ENCODE assay signal across 8 cellular contexts in the genomic region with DNA sequence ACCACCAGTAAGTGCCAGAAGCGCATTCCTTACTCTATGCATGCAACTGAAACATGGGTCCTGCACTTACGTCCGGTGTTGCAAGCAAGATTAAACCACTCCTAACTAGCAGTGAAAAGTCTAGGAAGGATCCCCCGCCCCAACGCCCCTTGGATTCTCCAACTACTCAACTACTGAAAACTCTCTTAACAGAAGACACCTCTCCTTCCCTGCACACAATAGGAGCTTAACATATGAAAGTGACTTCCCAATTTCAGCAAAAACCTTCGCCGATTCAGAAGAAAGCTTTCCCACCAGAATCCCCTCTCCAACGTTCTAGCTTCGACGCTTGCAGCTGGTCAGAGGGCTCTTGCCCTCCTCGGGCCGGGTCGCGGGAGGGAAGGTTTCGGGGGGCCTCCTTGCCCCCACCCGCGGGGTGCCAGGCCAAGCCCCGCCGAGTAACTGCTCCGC. TPM values are rescaled to one million over a fixed set of nuclear protein-coding genes. Genes with fewer than 3 reads are reported as not detected.
DNase-seq lines count a peak whose midpoint lies in the region; ATAC-seq and TF ChIP-seq lines count a peak whose summit lies in the region.

No MANE protein-coding gene starts in this region.

- peak overlapping the region; percentile 90 for H3K27ac ChIP-seq in CD4-positive, alpha-beta T cell (ENCODE audit: low read depth, low read length)
- H3K27ac ChIP-seq in epithelial cell of prostate: peak overlapping the region; percentile 99

- no peaks in the 10 kb centered on the region for H3K27me3 ChIP-seq in CD4-positive, alpha-beta T cell (ENCODE audit: control insufficient read depth, insufficient read depth, low read length)

- no peak for DNase-seq in CD4-positive, alpha-beta T cell
- no peak for DNase-seq in HFF-Myc (ENCODE audit: extremely low read depth, low read depth)
- DNase-seq in T-cell: peak in 7 of 34 experiments; percentile 1 to 23 (median 7)
- DNase-seq in epithelial cell of prostate (ENCODE audit: low read depth, low spot score): no peak
- DNase-seq in natural killer cell treated with Interleukin-12 subunit alpha and Interleukin-12 subunit beta and Interleukin-15 and Interleukin-18, amount 100 ng/mL, for 72 hours (ENCODE audit: low spot score): no peak

- peak overlapping the region; percentile 96 for H3K4me3 Mint-ChIP-seq in CD4-positive, alpha-beta T cell
- peak overlapping the region; percentile 86 to 95 (median 94) for H3K4me3 Mint-ChIP-seq in T-cell
- peak overlapping the region; percentile 88 for H3K4me3 Mint-ChIP-seq in natural killer cell treated with Interleukin-12 subunit alpha and Interleukin-12 subunit beta and Interleukin-15 and Interleukin-18, amount 100 ng/mL, for 72 hours

- no peak for ATAC-seq in CD4-positive, alpha-beta T cell (ENCODE audit: poor library complexity)
- ATAC-seq in T-cell (replicated peaks in 1 of 4) (no peak), GM21737 (IDR thresholded peaks at IDR 0.05; ENCODE audit: unreplicated experiment) (no peak), HG02798 (IDR thresholded peaks at IDR 0.05; ENCODE audit: poor library complexity, unreplicated experiment) (no peak), GM18868 (IDR thresholded peaks at IDR 0.05; ENCODE audit: unreplicated experiment) (no peak)
- no peak for ATAC-seq in natural killer cell treated with Interleukin-12 subunit alpha and Interleukin-12 subunit beta and Interleukin-15 and Interleukin-18, amount 100 ng/mL, for 72 hours

- H3K36me3 Mint-ChIP-seq in CD4-positive, alpha-beta T cell (ENCODE audit: low read depth): peaks cover 46% of the 10 kb centered on the region
- peaks cover 12% of the 10 kb centered on the region for H3K36me3 Mint-ChIP-seq in T-cell
- peaks cover 20% of the 10 kb centered on the region for H3K36me3 Mint-ChIP-seq in natural killer cell treated with Interleukin-12 subunit alpha and Interleukin-12 subunit beta and Interleukin-15 and Interleukin-18, amount 100 ng/mL, for 72 hours

- peaks cover 41% of the 10 kb centered on the region for H3K4me1 Mint-ChIP-seq in CD4-positive, alpha-beta T cell (ENCODE audit: low read depth)
- peaks cover 43 to 51% (median 48%) of the 10 kb centered on the region in 3 donors for H3K4me1 Mint-ChIP-seq in T-cell
- H3K4me1 Mint-ChIP-seq in natural killer cell treated with Interleukin-12 subunit alpha and Interleukin-12 subunit beta and Interleukin-15 and Interleukin-18, amount 100 ng/mL, for 72 hours (ENCODE audit: low read depth in 2 of 2): peaks cover 24 to 35% of the 10 kb centered on the region in 2 donors

- no peaks in the 10 kb centered on the region for H3K9me3 ChIP-seq in CD4-positive, alpha-beta T cell (ENCODE audit: control insufficient read depth, low read length)

- POLR2A ChIA-PET in CD4-positive, alpha-beta T cell (lab: Charles Lee): interaction anchor here (0.7 to 2.3 kb wide), 9 partner anchors 17 to 795 kb away, joined by 3 to 31 read pairs (median 6); partner anchors contain the start of genes ERCC3 and SFT2D3
- POLR2A ChIA-PET in T-cell (lab: Charles Lee): interaction anchor here in 1 of 2 donors (0.9 to 1.1 kb wide), 2 partner anchors 19 to 175 kb away, joined by 3 to 4 read pairs; partner anchors contain the start of gene SFT2D3

- no peaks in the 10 kb centered on the region for H3K27me3 Mint-ChIP-seq in CD4-positive, alpha-beta T cell
- no peaks in the 10 kb centered on the region for H3K27me3 Mint-ChIP-seq in T-cell
- H3K27me3 Mint-ChIP-seq in natural killer cell treated with Interleukin-12 subunit alpha and Interleukin-12 subunit beta and Interleukin-15 and Interleukin-18, amount 100 ng/mL, for 72 hours: peaks cover 0 to 3% of the 10 kb centered on the region in 2 donors

- no peak for TF ChIP-seq CTCF in CD4-positive, alpha-beta T cell (IDR thresholded peaks at IDR 0.05)
- TF ChIP-seq CTCF in HFF-Myc (IDR thresholded peaks at IDR 0.05; ENCODE audit: low read depth, low read length, missing control alignments): no peak

- H3K27ac Mint-ChIP-seq in CD4-positive, alpha-beta T cell: peak overlapping the region; percentile 99
- H3K27ac Mint-ChIP-seq in T-cell: peak overlapping the region; percentile 85 to 87
- peak overlapping the region; percentile 98 to 99 for H3K27ac Mint-ChIP-seq in natural killer cell treated with Interleukin-12 subunit alpha and Interleukin-12 subunit beta and Interleukin-15 and Interleukin-18, amount 100 ng/mL, for 72 hours

- intact Hi-C loops in CD4-positive, alpha-beta T cell (cut with DNase I, micrococcal nuclease): loop anchor here (1.0 to 5.0 kb wide), 9 partner anchors 122 to 567 kb away; partner anchors contain the start of genes GPR17 (in 2 of the 2), SAP130 (in 2 of the 2), SFT2D3 (in 2 of the 2) and WDR33 (in 2 of the 2)

- no peaks in the 10 kb centered on the region for H3K9me3 Mint-ChIP-seq in CD4-positive, alpha-beta T cell
- peaks cover 0 to 6% (median 4%) of the 10 kb centered on the region in 3 donors for H3K9me3 Mint-ChIP-seq in T-cell
- no peaks in the 10 kb centered on the region for H3K9me3 Mint-ChIP-seq in natural killer cell treated with Interleukin-12 subunit alpha and Interleukin-12 subunit beta and Interleukin-15 and Interleukin-18, amount 100 ng/mL, for 72 hours

- CTCF ChIA-PET in CD4-positive, alpha-beta T cell (lab: Charles Lee): interaction anchor here (1.3 kb wide), 1 partner anchor 124 kb away, joined by 3 read pairs; no protein-coding TSS in a partner anchor
- CTCF ChIA-PET in T-cell (lab: Charles Lee): interaction anchor here in 1 of 2 donors (0.7 to 1.3 kb wide), 2 partner anchors 286 to 336 kb away, joined by 3 read pairs; no protein-coding TSS in a partner anchor

- peak overlapping the region; percentile 87 for H3K4me3 ChIP-seq in HFF-Myc (replicated peaks; ENCODE audit: low read depth, low read length)

RNA-seq across cellular contexts. Expression of gene IWS1, which starts 0.6 kb away (rescaled TPM):
- total RNA-seq in CD4-positive, alpha-beta T cell: 10 to 100 TPM; 24.9 to 26.0 TPM
- 10 to 100 TPM; 20.8 to 47.1 (median 42.6) TPM for total RNA-seq in T-cell
- total RNA-seq in natural killer cell treated with Interleukin-12 subunit alpha and Interleukin-12 subunit beta and Interleukin-15 and Interleukin-18, amount 100 ng/mL, for 72 hours: 10 to 100 TPM; 45.3 to 49.5 TPM

RNA-seq across cellular contexts. Expression of gene MYO7B, which starts 9.8 kb away (rescaled TPM):
- under 1 TPM; 0.05 to 0.14 TPM for total RNA-seq in CD4-positive, alpha-beta T cell
- under 1 TPM in 4 of 5 donors, not detected in 1; 0.13 to 0.96 (median 0.28) TPM for total RNA-seq in T-cell
- not detected for total RNA-seq in natural killer cell treated with Interleukin-12 subunit alpha and Interleukin-12 subunit beta and Interleukin-15 and Interleukin-18, amount 100 ng/mL, for 72 hours
